ENCODE assay signal across 35 cellular contexts in the genomic region with DNA sequence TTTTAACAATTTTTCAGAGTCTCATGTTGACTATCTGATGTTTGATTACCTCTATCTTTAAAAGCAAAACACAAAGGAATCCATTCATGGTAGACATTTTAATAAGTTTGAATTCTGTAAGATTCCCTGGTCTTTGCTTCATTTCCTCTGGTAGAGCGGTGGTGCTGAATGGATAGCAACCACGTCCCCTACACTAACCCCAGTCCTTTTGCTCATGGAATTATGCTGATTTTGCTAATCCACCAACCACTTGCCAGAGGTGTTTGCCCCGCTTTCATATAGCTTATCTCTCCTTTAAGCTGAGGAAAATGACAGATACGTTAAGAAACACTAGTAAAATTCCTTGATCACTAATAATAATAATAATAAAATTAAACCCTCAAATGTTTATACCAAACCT. TPM values are rescaled to one million over a fixed set of nuclear protein-coding genes. Genes with fewer than 3 reads are reported as not detected.
A peak's percentile ranks its signal among the peaks of the same experiment; 100 is the strongest.
DNase-seq lines count a peak whose midpoint lies in the region; TF ChIP-seq lines count a peak whose summit lies in the region.
"Had no signal": no experiment of that assay in that cellular context is flagged by ENCODE, and none has a peak within 500 bp of the region (broad histone marks: within the 10 kb centered on the region; RNA-seq: fewer than 3 reads in every experiment).

No MANE protein-coding gene starts in this region.

- no peaks in the 10 kb centered on the region for H3K79me2 ChIP-seq in neural progenitor cell (ENCODE audit: low read depth)

- no peaks in the 10 kb centered on the region for H3K9me3 Mint-ChIP-seq in neural progenitor cell
- H3K9me3 Mint-ChIP-seq: activated CD4-positive, alpha-beta memory T cell treated with anti-CD3 and anti-CD28 coated beads, Interleukin-2, amount 10 ng/mL, durations not matched to agents 7 days and 5 days; activated naive CD4-positive, alpha-beta T cell treated with anti-CD3 and anti-CD28 coated beads, Interleukin-2, amount 50 U/mL, for 24 hours; activated T-helper 17 cell treated with anti-CD3 and anti-CD28 coated beads, Interleukin-2, amount 50 U/mL, for 72 hours; IgD-negative memory B cell; nephron progenitor cell had no signal

- no peak overlapping the region for H2AFZ ChIP-seq in neural progenitor cell (replicated peaks)

- H3K27ac ChIP-seq in neural progenitor cell = no peak overlapping the region
- H3K27ac ChIP-seq: C4-2B, cardiac muscle cell, esophagus squamous epithelium, lower lobe of right lung, pancreas, right atrium auricular region, SJSA1, stomach had no signal

- H3K9ac ChIP-seq in neural progenitor cell = no peak overlapping the region

- H3K4me2 ChIP-seq in neural progenitor cell = no peak overlapping the region

- DNase-seq in ELR (ENCODE audit: low read depth) (peak; percentile 10), SK-MEL-5 (ENCODE audit: low read depth, low spot score) (peak; percentile 26), fibroblast of pulmonary artery (ENCODE audit: low read depth) (peak; percentile 24), neural progenitor cell (ENCODE audit: low spot score) (peak; percentile 13), NCI-H524 (lab: John Stamatoyannopoulos, UW) (no peak), HK-2 (ENCODE audit: unreplicated experiment) (no peak)
- DNase-seq in activated CD8-positive, alpha-beta memory T cell treated with anti-CD3 and anti-CD28 coated beads for 24 hours = no peak
- DNase-seq: activated CD4-positive, alpha-beta memory T cell treated with anti-CD3 and anti-CD28 coated beads, Interleukin-2, amount 10 ng/mL, durations not matched to agents 7 days and 5 days; activated CD4-positive, CD25-positive, alpha-beta regulatory T cell treated with anti-CD3 and anti-CD28 coated beads, Interleukin-2, amount 50 U/mL, for 72 hours; anterior cingulate cortex; cortex of kidney; DND-41; esophagus squamous epithelium; lower lobe of right lung; NCI-H1105; NCI-H2081 treated with DMSO at 0.1 percent for 48 hours; NCI-H345; NCI-H774; nephron progenitor cell; pancreas; RPMI8226; stimulated activated CD4-positive, alpha-beta T cell treated with anti-CD3 and anti-CD28 coated beads, Interleukin-2, amount 100 ng/mL, for 24 hours; stomach; thyroid gland had no signal

- no peaks in the 10 kb centered on the region for H3K4me1 ChIP-seq in neural progenitor cell
- H3K4me1 ChIP-seq: esophagus squamous epithelium, lower lobe of right lung, right atrium auricular region, SJSA1 had no signal

- H3K4me3 ChIP-seq in fibroblast of pulmonary artery (replicated peaks; ENCODE audit: low read depth, low read length) (no peak overlapping the region), neural progenitor cell (no peak overlapping the region)
- H3K4me3 ChIP-seq: cardiac muscle cell, esophagus squamous epithelium, lower lobe of right lung, pancreas, right atrium auricular region, SJSA1, stomach, thyroid gland had no signal

- no peaks in the 10 kb centered on the region for H3K9me3 ChIP-seq in neural progenitor cell (ENCODE audit: low read depth)
- H3K9me3 ChIP-seq: esophagus squamous epithelium, lower lobe of right lung, pancreas, right atrium auricular region, SJSA1, stomach, thyroid gland had no signal

- no peak overlapping the region for H3K4me3 Mint-ChIP-seq in neural progenitor cell
- H3K4me3 Mint-ChIP-seq: activated CD4-positive, alpha-beta memory T cell treated with anti-CD3 and anti-CD28 coated beads, Interleukin-2, amount 10 ng/mL, durations not matched to agents 7 days and 5 days; activated naive CD4-positive, alpha-beta T cell treated with anti-CD3 and anti-CD28 coated beads, Interleukin-2, amount 50 U/mL, for 24 hours; activated T-helper 17 cell treated with anti-CD3 and anti-CD28 coated beads, Interleukin-2, amount 50 U/mL, for 72 hours; IgD-negative memory B cell; nephron progenitor cell had no signal

- peaks cover 2% of the 10 kb centered on the region for H3K4me1 Mint-ChIP-seq in neural progenitor cell
- H3K4me1 Mint-ChIP-seq: activated CD4-positive, alpha-beta memory T cell treated with anti-CD3 and anti-CD28 coated beads, Interleukin-2, amount 10 ng/mL, durations not matched to agents 7 days and 5 days; activated naive CD4-positive, alpha-beta T cell treated with anti-CD3 and anti-CD28 coated beads, Interleukin-2, amount 50 U/mL, for 24 hours; activated T-helper 17 cell treated with anti-CD3 and anti-CD28 coated beads, Interleukin-2, amount 50 U/mL, for 72 hours; IgD-negative memory B cell had no signal

- TF ChIP-seq CTCF in fibroblast of pulmonary artery (IDR thresholded peaks at IDR 0.05; ENCODE audit: low read length, missing control alignments) (no peak), neural progenitor cell (IDR thresholded peaks at IDR 0.05) (no peak)

- H3K27me3 Mint-ChIP-seq in neural progenitor cell (ENCODE audit: insufficient read depth, low read depth) = no peaks in the 10 kb centered on the region
- H3K27me3 Mint-ChIP-seq: activated CD4-positive, alpha-beta memory T cell treated with anti-CD3 and anti-CD28 coated beads, Interleukin-2, amount 10 ng/mL, durations not matched to agents 7 days and 5 days; activated naive CD4-positive, alpha-beta T cell treated with anti-CD3 and anti-CD28 coated beads, Interleukin-2, amount 50 U/mL, for 24 hours had no signal

- no peaks in the 10 kb centered on the region for H3K27me3 ChIP-seq in neural progenitor cell
- H3K27me3 ChIP-seq: cardiac muscle cell, esophagus squamous epithelium, pancreas, right atrium auricular region, SJSA1, stomach, thyroid gland had no signal

- H3K27ac Mint-ChIP-seq in neural progenitor cell = no peak overlapping the region
- H3K27ac Mint-ChIP-seq: activated CD4-positive, alpha-beta memory T cell treated with anti-CD3 and anti-CD28 coated beads, Interleukin-2, amount 10 ng/mL, durations not matched to agents 7 days and 5 days; activated naive CD4-positive, alpha-beta T cell treated with anti-CD3 and anti-CD28 coated beads, Interleukin-2, amount 50 U/mL, for 24 hours; activated T-helper 17 cell treated with anti-CD3 and anti-CD28 coated beads, Interleukin-2, amount 50 U/mL, for 72 hours; IgD-negative memory B cell; nephron progenitor cell had no signal

- H3K36me3 Mint-ChIP-seq in neural progenitor cell = no peaks in the 10 kb centered on the region
- H3K36me3 Mint-ChIP-seq: activated naive CD4-positive, alpha-beta T cell treated with anti-CD3 and anti-CD28 coated beads, Interleukin-2, amount 50 U/mL, for 24 hours; IgD-negative memory B cell had no signal

- H3F3A ChIP-seq in neural progenitor cell (ENCODE audit: low read depth) = no peaks in the 10 kb centered on the region

- in situ Hi-C loops in SK-MEL-5 (cut with HindIII; ENCODE audit: low pct_unique_long_range_greater_than_20kb, low sequenced_read_pairs) = no loop called here

- H3K36me3 ChIP-seq in neural progenitor cell = no peaks in the 10 kb centered on the region
- H3K36me3 ChIP-seq: cardiac muscle cell, esophagus squamous epithelium, lower lobe of right lung, pancreas, right atrium auricular region, SJSA1, stomach, thyroid gland had no signal

- H4K20me1 ChIP-seq in neural progenitor cell (ENCODE audit: low read depth) = no peaks in the 10 kb centered on the region

RNA-seq across cellular contexts. Expression of a gene that starts 9.5 kb away (rescaled TPM):
- 0.03 TPM in 1 of 2 replicates, not detected in the other for total RNA-seq in SK-MEL-5 (2014; rRNA removed; shearing (Covaris generic))
- polyA plus RNA-seq in SK-MEL-5 (2015; cell fraction: cytosol; rRNA removed) = not detected in 2 replicates
- not detected in 2 replicates for polyA plus RNA-seq in SK-MEL-5 (2015; cell fraction: nucleus; rRNA removed)
- total RNA-seq in neural progenitor cell (ENCODE audit: low replicate concordance) = not detected in 2 replicates
- total RNA-seq: activated CD4-positive, alpha-beta memory T cell treated with anti-CD3 and anti-CD28 coated beads, Interleukin-2, amount 10 ng/mL, durations not matched to agents 7 days and 5 days; activated T-helper 17 cell treated with anti-CD3 and anti-CD28 coated beads, Interleukin-2, amount 50 U/mL, for 72 hours; cardiac muscle cell; M059J; SJSA1; T-helper 1 cell treated with Interleukin-12 subunit alpha and Interleukin-12 subunit beta and Interleukin-4 antibody, amounts not matched to agents 30 ng/mL and 1 ng/mL, for 36 hours had no signal
- polyA plus RNA-seq: AG04450, cardiac muscle cell, IgD-negative memory B cell, keratinocyte had no signal

Comparison
In these comparisons a context has a peak if more than half of its experiments do, and no peak if none do; other contexts are left out.
1. DNase-seq: peak in ELR (single experiment), SK-MEL-5 (single experiment), fibroblast of pulmonary artery (single experiment) and neural progenitor cell (single experiment); none in NCI-H524 (0 of 2), HK-2 (single experiment) and activated CD8-positive, alpha-beta memory T cell treated with anti-CD3 and anti-CD28 coated beads for 24 hours (single experiment).